Comparison of ENCODE assay signal across 13 cellular contexts in genomic region chr10:74289956-74290355, GRCh38.
DNase-seq lines count a peak whose midpoint lies in the region; ATAC-seq and TF ChIP-seq lines count a peak whose summit lies in the region.
"Had no signal": no experiment of that assay in that cellular context is flagged by ENCODE, and none has a peak within 500 bp of the region (broad histone marks: within the 10 kb centered on the region; RNA-seq: fewer than 3 reads in every experiment).

No MANE protein-coding gene starts in this region.

- H3K9me3 Mint-ChIP-seq in activated CD4-positive, alpha-beta T cell treated with anti-CD3 and anti-CD28 coated beads for 36 hours (ENCODE audit: low read depth), result peaks cover 3% of the 10 kb centered on the region
- H3K9me3 Mint-ChIP-seq in activated CD4-positive, alpha-beta T cell treated with anti-CD3 and anti-CD28 coated beads, Interleukin-2, amount 10 ng/mL, durations not matched to agents 7 days and 5 days, result peaks cover 3% of the 10 kb centered on the region
- H3K9me3 Mint-ChIP-seq: GM23338 had no signal

- H3K36me3 Mint-ChIP-seq in activated CD4-positive, alpha-beta T cell treated with anti-CD3 and anti-CD28 coated beads for 36 hours (ENCODE audit: low read depth), result peaks cover 3% of the 10 kb centered on the region
- peaks cover 3% of the 10 kb centered on the region for H3K36me3 Mint-ChIP-seq in activated CD4-positive, alpha-beta T cell treated with anti-CD3 and anti-CD28 coated beads, Interleukin-2, amount 10 ng/mL, durations not matched to agents 7 days and 5 days (ENCODE audit: low read depth)

- H3K4me1 ChIP-seq in adipocyte (ENCODE audit: control insufficient read depth, insufficient read depth, low read length) (peaks cover 43% of the 10 kb centered on the region), lower lobe of right lung (peaks cover 10% of the 10 kb centered on the region), thymus (ENCODE audit: control insufficient read depth, insufficient read depth, low read length) (no peaks in the 10 kb centered on the region), colonic mucosa (no peaks in the 10 kb centered on the region)
- H3K4me1 ChIP-seq: adrenal gland, prostate gland had no signal

- intact Hi-C loops in activated CD4-positive, alpha-beta T cell treated with anti-CD3 and anti-CD28 coated beads for 36 hours (cut with DNase I, micrococcal nuclease), result no loop called here
- intact Hi-C loops in lower lobe of right lung (cut with DNase I) (no loop called here), colonic mucosa (cut with DNase I) (no loop called here)

- H3K27ac ChIP-seq in lower lobe of right lung (peak overlapping the region; percentile 14), thymus (ENCODE audit: low read depth) (peak overlapping the region; percentile 52), colonic mucosa (no peak overlapping the region)
- H3K27ac ChIP-seq: adrenal gland, prostate gland had no signal

- H3K36me3 ChIP-seq in adipocyte (ENCODE audit: control insufficient read depth, insufficient read depth, low read length, severe bottlenecking), result peaks cover 5% of the 10 kb centered on the region
- H3K36me3 ChIP-seq in lower lobe of right lung, result no peaks in the 10 kb centered on the region
- H3K36me3 ChIP-seq in thymus (ENCODE audit: control insufficient read depth, insufficient read depth), result no peaks in the 10 kb centered on the region
- no peaks in the 10 kb centered on the region for H3K36me3 ChIP-seq in colonic mucosa
- H3K36me3 ChIP-seq: adrenal gland, prostate gland had no signal

- POLR2A ChIA-PET in activated CD4-positive, alpha-beta T cell treated with anti-CD3 and anti-CD28 coated beads for 36 hours (lab: Charles Lee), result no interaction called here
- POLR2A ChIA-PET in activated CD4-positive, alpha-beta T cell treated with anti-CD3 and anti-CD28 coated beads, Interleukin-2, amount 10 ng/mL, durations not matched to agents 7 days and 5 days (lab: Charles Lee), result no interaction called here

- H3K27me3 Mint-ChIP-seq in activated CD4-positive, alpha-beta T cell treated with anti-CD3 and anti-CD28 coated beads for 36 hours, result no peaks in the 10 kb centered on the region
- H3K27me3 Mint-ChIP-seq in activated CD4-positive, alpha-beta T cell treated with anti-CD3 and anti-CD28 coated beads, Interleukin-2, amount 10 ng/mL, durations not matched to agents 7 days and 5 days, result no peaks in the 10 kb centered on the region

- H3K4me1 Mint-ChIP-seq in activated CD4-positive, alpha-beta T cell treated with anti-CD3 and anti-CD28 coated beads for 36 hours, result peaks cover 17% of the 10 kb centered on the region
- peaks cover 13% of the 10 kb centered on the region for H3K4me1 Mint-ChIP-seq in activated CD4-positive, alpha-beta T cell treated with anti-CD3 and anti-CD28 coated beads, Interleukin-2, amount 10 ng/mL, durations not matched to agents 7 days and 5 days
- H3K4me1 Mint-ChIP-seq: GM23338 had no signal

- no peak for ATAC-seq in activated CD4-positive, alpha-beta T cell treated with anti-CD3 and anti-CD28 coated beads for 36 hours
- peak in 1 of 2 donors; percentile 12 for ATAC-seq in lower lobe of right lung
- ATAC-seq in esophagus mucosa, result no peak
- ATAC-seq: GM23338 had no signal

- H3K9ac ChIP-seq in adipocyte (ENCODE audit: low read length) (peak overlapping the region; percentile 83), colonic mucosa (ENCODE audit: low read depth in 2 of 2, low read length in 2 of 2) (no peak overlapping the region)

- no peak overlapping the region for H3K4me3 Mint-ChIP-seq in activated CD4-positive, alpha-beta T cell treated with anti-CD3 and anti-CD28 coated beads for 36 hours
- no peak overlapping the region for H3K4me3 Mint-ChIP-seq in activated CD4-positive, alpha-beta T cell treated with anti-CD3 and anti-CD28 coated beads, Interleukin-2, amount 10 ng/mL, durations not matched to agents 7 days and 5 days
- H3K4me3 Mint-ChIP-seq: GM23338 had no signal

- H3K4me3 ChIP-seq in adipocyte (ENCODE audit: low read length) (peak overlapping the region; percentile 68), lower lobe of right lung (no peak overlapping the region), thymus (ENCODE audit: low read length) (no peak overlapping the region), colonic mucosa (no peak overlapping the region)
- H3K4me3 ChIP-seq: adrenal gland, GM23338, prostate gland had no signal

- no peak for DNase-seq in activated CD4-positive, alpha-beta T cell treated with anti-CD3 and anti-CD28 coated beads for 36 hours
- DNase-seq in activated CD4-positive, alpha-beta T cell treated with anti-CD3 and anti-CD28 coated beads, Interleukin-2, amount 10 ng/mL, durations not matched to agents 7 days and 5 days, result no peak
- DNase-seq in adipocyte (ENCODE audit: low read depth) (no peak), lower lobe of right lung (no peak), NCI-H2227 (lab: John Stamatoyannopoulos, UW; ENCODE audit: unreplicated experiment) (no peak), colonic mucosa (no peak)
- DNase-seq: adrenal gland, kidney glomerular epithelial cell, NCI-H510A had no signal

- TF ChIP-seq CTCF in lower lobe of right lung (IDR thresholded peaks at IDR 0.05), result no peak
- no peak for TF ChIP-seq CTCF in colonic mucosa (IDR thresholded peaks at IDR 0.05)

- 46% methylated on average over 4 of the region's 4 CpGs for WGBS in thymus

- H3K9me3 ChIP-seq in adipocyte (ENCODE audit: control insufficient read depth, low read length) (peaks cover 17% of the 10 kb centered on the region), lower lobe of right lung (no peaks in the 10 kb centered on the region), thymus (ENCODE audit: control insufficient read depth) (no peaks in the 10 kb centered on the region), colonic mucosa (no peaks in the 10 kb centered on the region)
- H3K9me3 ChIP-seq: prostate gland had no signal

- H3K27me3 ChIP-seq in adipocyte (replicated peaks; ENCODE audit: control insufficient read depth, insufficient read depth, low read length) (no peaks in the 10 kb centered on the region), lower lobe of right lung (ENCODE audit: low read depth) (no peaks in the 10 kb centered on the region), thymus (ENCODE audit: control insufficient read depth, insufficient read depth) (no peaks in the 10 kb centered on the region), colonic mucosa (no peaks in the 10 kb centered on the region)
- H3K27me3 ChIP-seq: adrenal gland had no signal

- CTCF ChIA-PET in activated CD4-positive, alpha-beta T cell treated with anti-CD3 and anti-CD28 coated beads for 36 hours (lab: Charles Lee), result no interaction called here
- CTCF ChIA-PET in activated CD4-positive, alpha-beta T cell treated with anti-CD3 and anti-CD28 coated beads, Interleukin-2, amount 10 ng/mL, durations not matched to agents 7 days and 5 days (lab: Charles Lee), result no interaction called here

- H3K27ac Mint-ChIP-seq in activated CD4-positive, alpha-beta T cell treated with anti-CD3 and anti-CD28 coated beads for 36 hours, result peak overlapping the region; percentile 76
- H3K27ac Mint-ChIP-seq in activated CD4-positive, alpha-beta T cell treated with anti-CD3 and anti-CD28 coated beads, Interleukin-2, amount 10 ng/mL, durations not matched to agents 7 days and 5 days, result no peak overlapping the region
- H3K27ac Mint-ChIP-seq: GM23338 had no signal
